1 cellular context compared by ENCODE assay signal in genomic region chr14:23551266-23552028, GRCh38.
TF ChIP-seq lines count a peak whose summit lies in the region.

Gene ZFHX2, minus strand, starts transcription at chr14:23551765. Its CDS starts 16,440 bp downstream, at chr14:23535325.

TF ChIP-seq in HepG2, 621 proteins besides CTCF, POLR2A, EP300 and RAD21 (continued from another document and continues in another):
- TF ChIP-seq GPBP1L1 (CRISPR knock-in tag; IDR thresholded peaks at IDR 0.05) (no peak), HNRNPK (IDR thresholded peaks at IDR 0.05; ENCODE audit: low read depth, low read length, poor library complexity, severe bottlenecking) (peak; percentile 94), HDAC1 (CRISPR knock-in tag; IDR thresholded peaks at IDR 0.05) (peak; percentile 98), HMGA1 (CRISPR knock-in tag; conservative IDR thresholded peaks at IDR 0.05) (0 out of 2 replicates have a peak, but pooled peaks have one; percentile 17), ZNF547 (CRISPR knock-in tag; IDR thresholded peaks at IDR 0.05) (peak; percentile 87), IKZF4 (CRISPR knock-in tag; IDR thresholded peaks at IDR 0.05; ENCODE audit: borderline replicate concordance, low read depth, not compliant biosample characterization) (peak; percentile 90), ZNF253 (CRISPR knock-in tag; IDR thresholded peaks at IDR 0.05; ENCODE audit: borderline replicate concordance) (no peak; the same call in 1 of the 2 replicates), NAIF1 (CRISPR knock-in tag; IDR thresholded peaks at IDR 0.05; ENCODE audit: borderline replicate concordance) (no peak), KDM1A (CRISPR knock-in tag; IDR thresholded peaks at IDR 0.05) (peak; percentile 46; the same call in 1 of the 2 replicates), ARNTL (CRISPR knock-in tag; IDR thresholded peaks at IDR 0.05) (peak; percentile 65; the same call in 1 of the 2 replicates), FOXM1 (CRISPR knock-in tag; IDR thresholded peaks at IDR 0.05) (no peak), ZNF10 (CRISPR knock-in tag; IDR thresholded peaks at IDR 0.05; ENCODE audit: borderline replicate concordance, low read depth) (no peak), ETV6 (CRISPR knock-in tag; conservative IDR thresholded peaks at IDR 0.05) (peak; percentile 26; the same call in 1 of the 2 replicates), PITX1 (CRISPR knock-in tag; IDR thresholded peaks at IDR 0.05) (no peak; the same call in 1 of the 2 replicates), PCBP1 (IDR thresholded peaks at IDR 0.05; ENCODE audit: borderline replicate concordance, low read depth, low read length) (peak; percentile 98), ZNF850 (CRISPR knock-in tag; conservative IDR thresholded peaks at IDR 0.05) (0 out of 2 replicates have a peak, but pooled peaks have one; percentile 27), ZNF563 (CRISPR knock-in tag; IDR thresholded peaks at IDR 0.05) (peak; percentile 87), ZBTB37 (CRISPR knock-in tag; IDR thresholded peaks at IDR 0.05) (no peak), CREM (IDR thresholded peaks at IDR 0.05) (peak; percentile 54; the same call in 1 of the 2 replicates), CREM (CRISPR knock-in tag; IDR thresholded peaks at IDR 0.05) (no peak; the same call in 1 of the 2 replicates), ZIK1 (CRISPR knock-in tag; IDR thresholded peaks at IDR 0.05; ENCODE audit: borderline replicate concordance, low read depth) (peak; percentile 17; the same call in 1 of the 2 replicates), THYN1 (CRISPR knock-in tag; IDR thresholded peaks at IDR 0.05; ENCODE audit: borderline replicate concordance, low read depth) (0 out of 2 replicates have a peak, but pooled peaks have one; percentile 55), E2F1 (CRISPR knock-in tag; IDR thresholded peaks at IDR 0.05) (peak; percentile 77), BRCA1 (CRISPR knock-in tag; IDR thresholded peaks at IDR 0.05) (peak; percentile 55; the same call in 1 of the 2 replicates), BORCS8-MEF2B (CRISPR knock-in tag; IDR thresholded peaks at IDR 0.05) (no peak; the same call in none of the 2 replicates), ZFP36 (IDR thresholded peaks at IDR 0.05; ENCODE audit: borderline replicate concordance, low read depth, low read length, partially characterized antibody) (no peak), SOX6 (IDR thresholded peaks at IDR 0.05) (no peak), SOX6 (CRISPR knock-in tag; IDR thresholded peaks at IDR 0.05) (peak; percentile 83), TOPORS (CRISPR knock-in tag; IDR thresholded peaks at IDR 0.05) (0 out of 2 replicates have a peak, but pooled peaks have one; percentile 13), ZBTB1 (CRISPR knock-in tag; IDR thresholded peaks at IDR 0.05; ENCODE audit: borderline replicate concordance) (peak; percentile 33; the same call in 1 of the 2 replicates), ZNF30 (CRISPR knock-in tag; IDR thresholded peaks at IDR 0.05) (no peak), ZNF20 (CRISPR knock-in tag; IDR thresholded peaks at IDR 0.05) (no peak), NFATC3 (CRISPR knock-in tag; IDR thresholded peaks at IDR 0.05) (peak; percentile 89; the same call in 1 of the 2 replicates), ZNF224 (CRISPR knock-in tag; IDR thresholded peaks at IDR 0.05) (peak; percentile 96), ZNF879 (CRISPR knock-in tag; IDR thresholded peaks at IDR 0.05) (no peak), ZNF337 (CRISPR knock-in tag; IDR thresholded peaks at IDR 0.05; ENCODE audit: borderline replicate concordance, low read depth) (no peak), U2AF2 (IDR thresholded peaks at IDR 0.05; ENCODE audit: low read depth, low read length) (peak; percentile 93), RARA (CRISPR knock-in tag; IDR thresholded peaks at IDR 0.05) (no peak; the same call in 1 of the 2 replicates), ZNF737 (CRISPR knock-in tag; IDR thresholded peaks at IDR 0.05; ENCODE audit: borderline replicate concordance) (no peak), ZNF431 (CRISPR knock-in tag; IDR thresholded peaks at IDR 0.05; ENCODE audit: borderline replicate concordance, low read depth) (no peak), ZNF740 (CRISPR knock-in tag; IDR thresholded peaks at IDR 0.05) (peak; percentile 65; the same call in 1 of the 2 replicates), ZNF180 (CRISPR knock-in tag; IDR thresholded peaks at IDR 0.05; ENCODE audit: borderline replicate concordance, low read depth) (no peak), CCAR2 (optimal IDR thresholded peaks at IDR 0.05; ENCODE audit: low read depth, low read length) (no peak), ZNF549 (CRISPR knock-in tag; IDR thresholded peaks at IDR 0.05) (no peak), ZNF800 (CRISPR knock-in tag; IDR thresholded peaks at IDR 0.05) (no peak), RELA (CRISPR knock-in tag; IDR thresholded peaks at IDR 0.05) (peak; percentile 22), ADNP (CRISPR knock-in tag; IDR thresholded peaks at IDR 0.05) (no peak), ATF4 (CRISPR knock-in tag; IDR thresholded peaks at IDR 0.05) (peak in 1 of 2 experiments; percentile 27; a peak in 1 of 4 replicates), ZFAT (CRISPR knock-in tag; conservative IDR thresholded peaks at IDR 0.05) (no peak), ZZZ3 (CRISPR knock-in tag; IDR thresholded peaks at IDR 0.05; ENCODE audit: borderline replicate concordance) (no peak), ZNF570 (CRISPR knock-in tag; IDR thresholded peaks at IDR 0.05; ENCODE audit: borderline replicate concordance) (no peak), TSC22D2 (CRISPR knock-in tag; IDR thresholded peaks at IDR 0.05; ENCODE audit: borderline replicate concordance) (peak; percentile 22; the same call in 1 of the 2 replicates), SAP130 (CRISPR knock-in tag; IDR thresholded peaks at IDR 0.05; ENCODE audit: low read depth) (peak; percentile 88), DMAP1 (CRISPR knock-in tag; IDR thresholded peaks at IDR 0.05) (no peak; the same call in none of the 2 replicates), JDP2 (CRISPR knock-in tag; IDR thresholded peaks at IDR 0.05; ENCODE audit: borderline replicate concordance) (no peak; the same call in 1 of the 2 replicates), ZC3H4 (CRISPR knock-in tag; IDR thresholded peaks at IDR 0.05; ENCODE audit: borderline replicate concordance) (no peak; the same call in 1 of the 2 replicates), NFYC (CRISPR knock-in tag; IDR thresholded peaks at IDR 0.05) (peak; percentile 25; the same call in 1 of the 2 replicates), CERS6 (CRISPR knock-in tag; IDR thresholded peaks at IDR 0.05) (no peak), CENPT (CRISPR knock-in tag; IDR thresholded peaks at IDR 0.05; ENCODE audit: low read depth) (no peak), KLF12 (CRISPR knock-in tag; IDR thresholded peaks at IDR 0.05; ENCODE audit: borderline replicate concordance) (peak; percentile 97), TEAD2 (CRISPR knock-in tag; IDR thresholded peaks at IDR 0.05) (no peak), ARNT (IDR thresholded peaks at IDR 0.05) (no peak), ZBTB7B (CRISPR knock-in tag; IDR thresholded peaks at IDR 0.05) (peak; percentile 93), ZNF382 (CRISPR knock-in tag; IDR thresholded peaks at IDR 0.05; ENCODE audit: borderline replicate concordance) (no peak), ZNF503 (CRISPR knock-in tag; IDR thresholded peaks at IDR 0.05) (0 out of 2 replicates have a peak, but pooled peaks have one; percentile 50), THAP7 (CRISPR knock-in tag; IDR thresholded peaks at IDR 0.05) (no peak), ZFY (CRISPR knock-in tag; IDR thresholded peaks at IDR 0.05) (peak; percentile 99)
